ENCODE assay signal across 25 cellular contexts in the genomic region with DNA sequence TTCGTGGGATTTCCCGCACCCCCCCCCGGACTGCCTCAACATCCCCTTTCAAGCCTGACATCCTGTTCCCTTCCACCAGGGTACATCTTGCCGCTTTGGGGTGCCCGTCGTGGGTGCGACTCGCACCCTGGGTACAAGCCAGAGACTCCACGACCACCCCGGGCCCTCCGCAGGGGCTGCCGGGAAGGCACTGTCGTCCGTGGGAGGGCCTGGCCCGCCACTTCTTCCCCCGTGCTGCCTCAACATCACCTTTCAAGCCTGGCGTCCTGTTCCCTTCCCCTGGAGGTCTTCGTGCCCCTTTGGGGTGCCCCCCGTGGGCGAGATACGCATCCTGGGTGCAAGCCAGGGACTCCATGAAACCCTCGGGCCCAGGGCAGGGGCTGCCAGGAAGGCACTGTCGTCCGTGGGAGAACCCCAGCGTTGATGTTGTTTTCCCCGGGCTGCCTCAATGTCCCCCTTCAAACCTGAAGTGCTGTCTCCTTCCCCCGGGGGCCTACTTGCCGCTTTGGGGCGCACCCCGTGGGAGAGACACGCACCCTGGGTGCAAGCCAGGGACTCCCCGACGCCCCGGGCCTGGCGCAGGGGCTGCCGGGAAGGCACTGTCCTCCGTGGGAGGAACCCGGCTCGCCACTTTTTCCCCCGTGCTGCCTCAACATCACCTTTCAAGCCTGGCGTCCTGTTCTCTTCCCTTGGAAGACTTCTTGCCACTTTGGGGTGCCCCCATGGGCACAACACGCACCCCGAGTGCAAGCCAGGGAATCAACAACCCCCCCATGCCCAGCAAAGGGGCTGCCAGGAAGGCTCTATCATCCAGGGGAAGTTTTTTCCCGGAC.
"Had no signal": no experiment of that assay in that cellular context is flagged by ENCODE, and none has a peak within 500 bp of the region (broad histone marks: within the 10 kb centered on the region; RNA-seq: fewer than 3 reads in every experiment).

No MANE protein-coding gene starts in this region.

- H3K27ac ChIP-seq: adrenal gland, Peyer's patch, SJSA1 had no signal

- H3K27me3 ChIP-seq: adrenal gland, Peyer's patch, SJSA1 had no signal

- H3K4me1 ChIP-seq: adrenal gland, Peyer's patch had no signal

- H3K4me3 ChIP-seq: adrenal gland, Peyer's patch, SJSA1 had no signal

- H3K9me3 ChIP-seq: adrenal gland had no signal

- H3K27ac Mint-ChIP-seq: activated naive CD8-positive, alpha-beta T cell treated with anti-CD3 and anti-CD28 coated beads, Interleukin-2, amount 10 ng/mL, durations not matched to agents 7 days and 5 days; IgD-negative memory B cell; T-helper 2 cell treated with Interferon-gamma antibody and Interleukin-4, amounts not matched to agents 5 μg/mL and 100 μg/mL, for 36 hours had no signal

- H3K36me3 ChIP-seq: adrenal gland, Peyer's patch had no signal

- DNase-seq: activated CD4-positive, alpha-beta T cell treated with anti-CD3 and anti-CD28 coated beads for 48 hours; activated CD4-positive, alpha-beta T cell treated with anti-CD3 and anti-CD28 coated beads, Interleukin-2, amount 50 U/mL, for 48 hours; activated CD8-positive, alpha-beta memory T cell treated with anti-CD3 and anti-CD28 coated beads, Interleukin-2, amount 50 U/mL, for 4 hours; activated naive CD4-positive, alpha-beta T cell treated with anti-CD3 and anti-CD28 coated beads, Interleukin-2, amount 50 U/mL, for 16 hours; activated naive CD8-positive, alpha-beta T cell treated with anti-CD3 and anti-CD28 coated beads, Interleukin-2, amount 10 ng/mL, durations not matched to agents 7 days and 5 days; activated T-cell treated with anti-CD3 and anti-CD28 coated beads, Interleukin-2, amount 50 U/mL, for 1 hour; adrenal gland; anterior cingulate cortex; KG1; MV-4-11; NCI-H1092 treated with DMSO at 0.1 percent for 48 hours; NCI-H1417 treated with DMSO at 0.1 percent for 48 hours; NCI-H1694; NCI-H2029 treated with DMSO at 0.1 percent for 48 hours; NCI-H345; NCI-H510A; NCI-H526 treated with DMSO at 0.1 percent for 48 hours; NCI-H82; OCI-M1; Peyer's patch; SHP77; SW 1271 had no signal

- H3K4me1 Mint-ChIP-seq: activated naive CD8-positive, alpha-beta T cell treated with anti-CD3 and anti-CD28 coated beads, Interleukin-2, amount 10 ng/mL, durations not matched to agents 7 days and 5 days had no signal

- H3K27me3 Mint-ChIP-seq: activated naive CD8-positive, alpha-beta T cell treated with anti-CD3 and anti-CD28 coated beads, Interleukin-2, amount 10 ng/mL, durations not matched to agents 7 days and 5 days; IgD-negative memory B cell had no signal

- H3K4me3 Mint-ChIP-seq: activated naive CD8-positive, alpha-beta T cell treated with anti-CD3 and anti-CD28 coated beads, Interleukin-2, amount 10 ng/mL, durations not matched to agents 7 days and 5 days; IgD-negative memory B cell; T-helper 2 cell treated with Interferon-gamma antibody and Interleukin-4, amounts not matched to agents 5 μg/mL and 100 μg/mL, for 36 hours had no signal
